22 cellular contexts compared by ENCODE assay signal in the genomic region with DNA sequence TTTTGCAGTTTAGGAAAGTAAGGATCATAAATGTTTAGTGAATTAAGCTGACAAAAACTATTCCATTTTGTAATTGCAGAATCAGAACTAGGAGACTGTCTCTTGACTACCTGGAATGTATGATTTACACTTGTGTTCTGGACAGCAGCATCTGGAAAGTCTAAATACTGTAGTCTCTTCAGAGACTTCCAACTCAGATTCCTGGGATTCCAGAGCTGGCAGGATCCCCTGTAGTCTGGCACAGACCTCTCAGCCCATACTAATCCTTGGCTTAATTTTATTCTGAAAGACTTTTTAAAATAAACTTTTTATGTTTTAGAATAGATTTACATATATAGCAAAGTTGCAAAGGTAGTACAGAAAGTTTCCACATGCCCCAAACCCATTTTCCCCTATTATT.
"Had no signal": no experiment of that assay in that cellular context is flagged by ENCODE, and none has a peak within 500 bp of the region (broad histone marks: within the 10 kb centered on the region; RNA-seq: fewer than 3 reads in every experiment).

No MANE protein-coding gene starts in this region.

- H3K4me2 ChIP-seq: hepatocyte had no signal

- FAIRE-seq: colon, endothelial cell of umbilical vein, keratinocyte had no signal

- H3K27me3 ChIP-seq: dorsolateral prefrontal cortex, esophagus squamous epithelium, gastrocnemius medialis, hepatocyte, left lung had no signal

- ATAC-seq: gastrocnemius medialis, heart left ventricle, left cardiac atrium, left lung, left ventricle myocardium superior, lower lobe of right lung had no signal

- H3K36me3 ChIP-seq: esophagus squamous epithelium, gastrocnemius medialis, heart left ventricle, left lung, lower lobe of right lung had no signal

- DNase-seq: dermis blood vessel endothelial cell; dorsolateral prefrontal cortex; effector CD4-positive, alpha-beta T cell; effector memory CD4-positive, alpha-beta T cell; esophagus squamous epithelium; foreskin fibroblast; foreskin melanocyte; gastrocnemius medialis; heart left ventricle; hypothalamus; immature natural killer cell; left cardiac atrium; left lung; left ventricle myocardium superior; lower lobe of right lung; mesenchymal stem cell; midbrain had no signal

- H3K4me3 ChIP-seq: coronary artery, esophagus squamous epithelium, gastrocnemius medialis, heart left ventricle, hepatocyte, left lung, lower lobe of right lung had no signal

- H2AFZ ChIP-seq: hepatocyte had no signal

- H3K4me1 ChIP-seq: esophagus squamous epithelium, gastrocnemius medialis, heart left ventricle, left lung, lower lobe of right lung had no signal

- H3K9me3 ChIP-seq: esophagus squamous epithelium, gastrocnemius medialis, lower lobe of right lung had no signal

- H3K27ac ChIP-seq: coronary artery, dorsolateral prefrontal cortex, esophagus squamous epithelium, gastrocnemius medialis, heart left ventricle, hepatocyte, left lung, lower lobe of right lung had no signal

- H3K79me2 ChIP-seq: hepatocyte had no signal
